ENCODE assay signal across 15 cellular contexts in genomic region chr18:45588831-45589558, GRCh38. TPM values are rescaled to one million over a fixed set of nuclear protein-coding genes. Genes with fewer than 3 reads are reported as not detected.
DNase-seq lines count a peak whose midpoint lies in the region; ATAC-seq, FAIRE-seq and TF ChIP-seq lines count a peak whose summit lies in the region.
"Had no signal": no experiment of that assay in that cellular context is flagged by ENCODE, and none has a peak within 500 bp of the region (broad histone marks: within the 10 kb centered on the region; RNA-seq: fewer than 3 reads in every experiment).

No MANE protein-coding gene starts in this region.

- no peak for TF ChIP-seq CTCF in transverse colon (IDR thresholded peaks at IDR 0.05)

- no peak for TF ChIP-seq EP300 in transverse colon (IDR thresholded peaks at IDR 0.05; ENCODE audit: low read depth)

- 43 to 46% methylated on average over 8 of the region's 8 CpGs for WGBS in transverse colon (ENCODE audit: low coverage in 1 of 2), 2 donors

- H3K9me3 ChIP-seq in transverse colon: no peaks in the 10 kb centered on the region
- H3K9me3 ChIP-seq: ascending aorta had no signal

- ATAC-seq in SK-N-SH treated with all-trans-retinoic acid at 6 μM for 48 hours: peak; percentile 88

- H3K4me1 ChIP-seq in transverse colon: peaks cover 6 to 34% (median 12%) of the 10 kb centered on the region in 4 donors

- TF ChIP-seq POLR2A in transverse colon (IDR thresholded peaks at IDR 0.05): no peak

- peak overlapping the region; percentile 47 to 74 (median 68) for H3K27ac ChIP-seq in transverse colon
- H3K27ac ChIP-seq: epithelial cell of prostate, KMS-11 had no signal

- H3K27me3 ChIP-seq in transverse colon: no peaks in the 10 kb centered on the region
- H3K27me3 ChIP-seq: ascending aorta had no signal

- no peak for FAIRE-seq in GM19239 (lab: Jason Lieb, UNC)

- no peaks in the 10 kb centered on the region for H3K36me3 ChIP-seq in transverse colon
- H3K36me3 ChIP-seq: ascending aorta had no signal

- in situ Hi-C loops in transverse colon (cut with MboI; ENCODE audit: low pct_ligation_motif_present in 1 of 4, low pct_unique_long_range_greater_than_20kb in 1 of 4, low sequenced_read_pairs in 3 of 4): no loop called here

- intact Hi-C loops in transverse colon (cut with DNase I; ENCODE audit: low total_unique reads): no loop called here

- DNase-seq in GOT3 (lab: John Stamatoyannopoulos, UW) (peak; percentile 3), iris pigment epithelial cell (ENCODE audit: low read depth) (peak; percentile 26), transverse colon (no peak), globus pallidus (ENCODE audit: low spot score) (no peak), NCI-H2029 treated with DMSO at 0.1 percent for 48 hours (lab: John Stamatoyannopoulos, UW) (no peak), GM19239 (ENCODE audit: insufficient read length, low spot score) (no peak)
- no peak for DNase-seq in activated effector memory CD4-positive, alpha-beta T cell treated with anti-CD3 and anti-CD28 coated beads, Interleukin-2, amount 50 U/mL, for 16 hours
- DNase-seq: DMS79, NCI-H2171, posterior cingulate gyrus had no signal

- H3K4me3 ChIP-seq in transverse colon: no peak overlapping the region
- H3K4me3 ChIP-seq: ascending aorta had no signal

TF ChIP-seq in SK-N-SH treated with all-trans-retinoic acid at 6 μM for 48 hours, 23 proteins besides CTCF, POLR2A, EP300 and RAD21:
- TF ChIP-seq TCF4 (CRISPR knock-in tag; IDR thresholded peaks at IDR 0.05; ENCODE audit: borderline replicate concordance): no peak
- TF ChIP-seq SNAI2 (CRISPR knock-in tag; IDR thresholded peaks at IDR 0.05): no peak
- no peak for TF ChIP-seq ZFP30 (CRISPR knock-in tag; IDR thresholded peaks at IDR 0.05)
- TF ChIP-seq RARB (CRISPR knock-in tag; IDR thresholded peaks at IDR 0.05): no peak
- TF ChIP-seq OSR1 (CRISPR knock-in tag; IDR thresholded peaks at IDR 0.05): no peak
- TF ChIP-seq ZC3H10 (CRISPR knock-in tag; IDR thresholded peaks at IDR 0.05): no peak
- no peak for TF ChIP-seq GLIS3 (CRISPR knock-in tag; IDR thresholded peaks at IDR 0.05)
- no peak for TF ChIP-seq ZNF8 (CRISPR knock-in tag; IDR thresholded peaks at IDR 0.05)
- no peak for TF ChIP-seq ZNF565 (CRISPR knock-in tag; conservative IDR thresholded peaks at IDR 0.05; ENCODE audit: low read depth)
- no peak for TF ChIP-seq TOX (CRISPR knock-in tag; IDR thresholded peaks at IDR 0.05; ENCODE audit: borderline replicate concordance)
- TF ChIP-seq ZNF70 (CRISPR knock-in tag; IDR thresholded peaks at IDR 0.05): no peak
- no peak for TF ChIP-seq ARNTL (CRISPR knock-in tag; IDR thresholded peaks at IDR 0.05; ENCODE audit: borderline replicate concordance, low read depth)
- no peak for TF ChIP-seq ESRRG (CRISPR knock-in tag; IDR thresholded peaks at IDR 0.05)
- no peak for TF ChIP-seq ZFP3 (CRISPR knock-in tag; IDR thresholded peaks at IDR 0.05)
- no peak for TF ChIP-seq CSRNP3 (CRISPR knock-in tag; IDR thresholded peaks at IDR 0.05)

RNA-seq across cellular contexts. Expression of gene SLC14A2, which starts 26.3 kb away (rescaled TPM):
- not detected for total RNA-seq in transverse colon
- total RNA-seq: ascending aorta, kidney epithelial cell had no signal

Comparison
In these comparisons a context has a peak if more than half of its experiments do, and no peak if none do; other contexts are left out.
1. DNase-seq: peak in GOT3 (single experiment) and iris pigment epithelial cell (single experiment); none in transverse colon (single experiment), globus pallidus (single experiment), NCI-H2029 treated with DMSO at 0.1 percent for 48 hours (single experiment), activated effector memory CD4-positive, alpha-beta T cell treated with anti-CD3 and anti-CD28 coated beads, Interleukin-2, amount 50 U/mL, for 16 hours (single experiment) and GM19239 (single experiment).